ENCODE assay signal across 8 cellular contexts in genomic region chr11:62574363-62575057, GRCh38. TPM values are rescaled to one million over a fixed set of nuclear protein-coding genes. Genes with fewer than 3 reads are reported as not detected.
DNase-seq lines count a peak whose midpoint lies in the region; ATAC-seq, FAIRE-seq and TF ChIP-seq lines count a peak whose summit lies in the region.

No MANE protein-coding gene starts in this region.

- H2AFZ ChIP-seq in GM12878 (ENCODE audit: control insufficient read depth, low read depth, low read length) = peak overlapping the region; percentile 88

- peak overlapping the region; percentile 97 for H3K9ac ChIP-seq in GM12878 (ENCODE audit: control insufficient read depth, insufficient read depth, low read length)
- H3K9ac ChIP-seq in kidney (ENCODE audit: low read length in 2 of 2) = peak overlapping the region; percentile 55 to 90

- no peaks in the 10 kb centered on the region for H3K27me3 ChIP-seq in GM12878 (replicated peaks in 1 of 2; ENCODE audit: control insufficient read depth in 2 of 2, insufficient read depth in 2 of 2, low read length in 1 of 2)

- H4K20me1 ChIP-seq in GM12878 (ENCODE audit: control insufficient read depth, insufficient read depth) = no peaks in the 10 kb centered on the region

- POLR2A ChIA-PET in GM12878 (lab: Charles Lee) = interaction anchor here (0.5 to 5.0 kb wide), 29 partner anchors 9 to 241 kb away, joined by 3 to 37 read pairs (median 4); partner anchors contain the start of genes B3GAT3, C11orf98, CSKMT and HNRNPUL2

- peaks cover 59 to 77% of the 10 kb centered on the region in 2 donors for H3K36me3 Mint-ChIP-seq in stimulated activated naive B cell treated with anti-CD40 and anti-IgM and Interleukin-4, amounts not matched to agents 10 μg/mL and 1 μg/mL and 100 μg/mL, for 72 hours

- no peaks in the 10 kb centered on the region for H3K27me3 Mint-ChIP-seq in stimulated activated naive B cell treated with anti-CD40 and anti-IgM and Interleukin-4, amounts not matched to agents 10 μg/mL and 1 μg/mL and 100 μg/mL, for 72 hours

- SMC1A ChIA-PET in GM12878 (lab: Charles Lee; ENCODE audit: uncharacterized antibody, unreplicated experiment) = interaction anchor here (0.6 to 2.1 kb wide), 10 partner anchors 13 to 466 kb away, joined by 3 to 14 read pairs (median 4); partner anchors contain the start of gene TUT1

- in situ Hi-C loops in GM12878 (cut with MboI) = no loop called here

- peak; percentile 61 for TF ChIP-seq POLR2A in GM12878 (IDR thresholded peaks at IDR 0.05; ENCODE audit: low read depth, low read length)

- H3K4me3 ChIP-seq in GM12878 (peak overlapping the region; percentile 90), kidney (ENCODE audit: low read length in 2 of 2) (peak overlapping the region; percentile 52 to 82)

- H3K9me3 Mint-ChIP-seq in stimulated activated naive B cell treated with anti-CD40 and anti-IgM and Interleukin-4, amounts not matched to agents 10 μg/mL and 1 μg/mL and 100 μg/mL, for 72 hours = no peaks in the 10 kb centered on the region

- peak overlapping the region; percentile 94 to 97 for H3K4me3 Mint-ChIP-seq in stimulated activated naive B cell treated with anti-CD40 and anti-IgM and Interleukin-4, amounts not matched to agents 10 μg/mL and 1 μg/mL and 100 μg/mL, for 72 hours

- H3K27ac ChIP-seq in GM12878 (ENCODE audit: control insufficient read depth, insufficient read depth) = peak overlapping the region; percentile 86
- peak overlapping the region; percentile 88 to 99 for H3K27ac ChIP-seq in kidney (ENCODE audit: low read depth in 2 of 2, low read length in 2 of 2)

- no peak for TF ChIP-seq EP300 in GM12878 (IDR thresholded peaks at IDR 0.05; ENCODE audit: borderline replicate concordance in 1 of 2, control insufficient read depth in 1 of 2, low read depth in 2 of 2, low read length in 2 of 2)

- CTCF ChIA-PET in GM12878 (lab: Yijun Ruan, JAX) = interaction anchor here (0.6 to 3.9 kb wide), 12 partner anchors 13 to 195 kb away, joined by 3 to 27 read pairs (median 4); partner anchors contain the start of genes HNRNPUL2 and TUT1

- peak overlapping the region; percentile 99 for H3K27ac Mint-ChIP-seq in stimulated activated naive B cell treated with anti-CD40 and anti-IgM and Interleukin-4, amounts not matched to agents 10 μg/mL and 1 μg/mL and 100 μg/mL, for 72 hours

- 3% methylated on average over 33 of the region's 33 CpGs for WGBS in GM12878 (ENCODE audit: insufficient coverage, insufficient replicate concordance, low lambda C conversion rate, missing lambda C conversion rate)

- peaks cover 51% of the 10 kb centered on the region for H3K79me2 ChIP-seq in GM12878 (ENCODE audit: control insufficient read depth, insufficient read depth, low read length)

- H3K4me1 ChIP-seq in GM12878 (ENCODE audit: control insufficient read depth, insufficient read depth, low read length) = peaks cover 24% of the 10 kb centered on the region
- peaks cover 13 to 27% of the 10 kb centered on the region in 2 donors for H3K4me1 ChIP-seq in kidney (ENCODE audit: control insufficient read depth in 1 of 2, insufficient read depth in 1 of 2, low read depth in 1 of 2, low read length in 2 of 2)

- H3K4me1 Mint-ChIP-seq in stimulated activated naive B cell treated with anti-CD40 and anti-IgM and Interleukin-4, amounts not matched to agents 10 μg/mL and 1 μg/mL and 100 μg/mL, for 72 hours = peaks cover 40 to 63% of the 10 kb centered on the region in 2 donors

- peak; percentile 27 for DNase-seq in Daoy (ENCODE audit: low read depth)
- DNase-seq in MV-4-11 (lab: John Stamatoyannopoulos, UW) = peak; percentile 7
- no peak for DNase-seq in GM12878 (ENCODE audit: low read depth, low spot score)
- DNase-seq in kidney = peak; percentile 84
- no peak for DNase-seq in stimulated activated naive B cell treated with anti-CD40 and anti-IgM and Interleukin-4, amounts not matched to agents 10 μg/mL and 1 μg/mL and 100 μg/mL, for 72 hours
- DNase-seq in central memory CD4-positive, alpha-beta T cell = no peak
- no peak for DNase-seq in 8988T

- intact Hi-C loops in GM12878 (cut with micrococcal nuclease; ENCODE audit: unreplicated experiment) (no loop called here), kidney (cut with DNase I) (no loop called here)

- RAD21 ChIA-PET in GM12878 (lab: Charles Lee; ENCODE audit: unreplicated experiment) = interaction anchor here (0.6 to 3.3 kb wide), 19 partner anchors 9 to 197 kb away, joined by 3 to 27 read pairs (median 4); partner anchors contain the start of genes AHNAK, B3GAT3, C11orf98 and CSKMT

- H3K4me2 ChIP-seq in GM12878 (ENCODE audit: control insufficient read depth, insufficient read depth) = peak overlapping the region; percentile 99

- TF ChIP-seq RAD21 in GM12878 (IDR thresholded peaks at IDR 0.05; ENCODE audit: insufficient read depth, low read depth, low read length) = no peak

- TSS peak; percentile 96 for BruUV-seq in GM12878 (replicated peaks; lab: Mats Ljungman, UMichigan)

- FAIRE-seq in GM12878 (lab: Jason Lieb, UNC) = peak; percentile 56
- FAIRE-seq in kidney (lab: Jason Lieb, UNC) = no peak

- TF ChIP-seq CTCF in GM12878 (IDR thresholded peaks at IDR 0.05 in 2 of 3, conservative IDR thresholded peaks at IDR 0.05 in 1 of 3; ENCODE audit: control insufficient read depth in 2 of 3, extremely low read depth in 1 of 3, insufficient read depth in 1 of 3, low read depth in 3 of 3, low read length in 3 of 3) = no peak
- TF ChIP-seq CTCF in kidney (IDR thresholded peaks at IDR 0.05; ENCODE audit: borderline replicate concordance, extremely low read depth, insufficient read depth) = no peak

- H3K36me3 ChIP-seq in GM12878 (ENCODE audit: control insufficient read depth in 2 of 2, insufficient read depth in 2 of 2, low read length in 1 of 2) = peaks cover 16 to 33% of the 10 kb centered on the region in 2 experiments
- peaks cover 16 to 53% of the 10 kb centered on the region in 2 donors for H3K36me3 ChIP-seq in kidney (ENCODE audit: control insufficient read depth in 1 of 2, insufficient read depth in 2 of 2, low read length in 2 of 2)

- peak; percentile 14 for ATAC-seq in GM21528 (IDR thresholded peaks at IDR 0.05; ENCODE audit: low FRiP score, unreplicated experiment)
- ATAC-seq in GM12878 = peak; percentile 37
- ATAC-seq in stimulated activated naive B cell treated with anti-CD40 and anti-IgM and Interleukin-4, amounts not matched to agents 10 μg/mL and 1 μg/mL and 100 μg/mL, for 72 hours (replicated peaks) = peak; percentile 17 to 24

- no peaks in the 10 kb centered on the region for H3K9me3 ChIP-seq in GM12878 (replicated peaks; ENCODE audit: control insufficient read depth, insufficient read depth, low read length)
- no peaks in the 10 kb centered on the region for H3K9me3 ChIP-seq in kidney (ENCODE audit: control insufficient read depth in 1 of 2, low read length in 2 of 2)

RNA-seq across cellular contexts. Expression of gene EEF1G, which starts 0.8 kb away (rescaled TPM):
- 1,694 and 1,735 TPM in 2 replicates for total RNA-seq in Daoy (2014; rRNA removed; shearing (Covaris generic))
- 270 and 284 TPM in 2 replicates for total RNA-seq in GM12878 (2013; cell fraction: nucleolus; rRNA removed)
- 2,512 and 2,611 TPM in 2 replicates for total RNA-seq in GM12878 (2014; rRNA removed)
- 2,491 and 2,551 TPM in 2 replicates for total RNA-seq in GM12878 (2014; rRNA removed; fragmentation: Illumina TruSeq; extraction: Trizol)
- total RNA-seq in GM12878 (2021) = 2,218 and 2,306 TPM in 2 replicates
- polyA plus RNA-seq in GM12878 (2011; ENCODE audit: low read depth) = 2,168 TPM
- polyA plus RNA-seq in GM12878 (2011; rRNA removed) = 1,766 and 2,335 TPM in 2 replicates
- polyA plus RNA-seq in GM12878 (2011; cell fraction: cytosol; rRNA removed) = 2,704 and 2,784 TPM in 2 replicates
- 719 and 1,009 TPM in 2 replicates for polyA plus RNA-seq in GM12878 (2011; cell fraction: nucleus; rRNA removed)
- polyA plus RNA-seq in GM12878 (2012) = 2,616 and 3,065 TPM in 2 replicates
- 2,336 and 2,739 TPM in 2 replicates for polyA plus RNA-seq in GM12878 (2014; fragmentation: Illumina TruSeq; extraction: Trizol)
- polyA plus RNA-seq in GM12878 (2014; fragmentation: Nextera tagmentation; extraction: Ambion mirVana) = 1,000 to 10,000 TPM; 1,227 to 1,233 TPM
- 2,498 and 2,961 TPM in 2 replicates for polyA plus RNA-seq in GM12878 (2014; rRNA removed)
- polyA plus RNA-seq in GM12878 (2016; fragmentation: Nextera tagmentation; extraction: Ambion mirVana) = 100 to 1,000 TPM; 850 to 912 TPM
- 1,401 and 2,150 TPM in 2 replicates for polyA minus RNA-seq in GM12878 (2011; rRNA and poly(A)+ RNA removed)
- 694 and 779 TPM in 2 replicates for polyA minus RNA-seq in GM12878 (2011; cell fraction: cytosol; rRNA and poly(A)+ RNA removed)
- 161 and 187 TPM in 2 replicates for polyA minus RNA-seq in GM12878 (2011; cell fraction: nucleus; rRNA and poly(A)+ RNA removed)
- 1,136 TPM for total RNA-seq in kidney
- polyA plus RNA-seq in kidney (ENCODE audit: insufficient read depth, low read depth, low replicate concordance) = 1,809 TPM

RNA-seq across cellular contexts. Expression of gene TUT1, which starts 16.8 kb away (rescaled TPM):
- 12.4 and 13.8 TPM in 2 replicates for total RNA-seq in Daoy (2014; rRNA removed; shearing (Covaris generic))
- 19.1 and 19.7 TPM in 2 replicates for total RNA-seq in GM12878 (2013; cell fraction: nucleolus; rRNA removed)
- total RNA-seq in GM12878 (2014; rRNA removed) (12.1 and 12.3 TPM in 2 replicates), GM12878 (2014; rRNA removed; fragmentation: Illumina TruSeq; extraction: Trizol) (6.9 and 8.3 TPM in 2 replicates), GM12878 (2021) (26.6 and 28.4 TPM in 2 replicates), kidney (29.5 TPM)
- polyA plus RNA-seq in GM12878 (2011; ENCODE audit: low read depth) = 6.9 TPM
- polyA plus RNA-seq in GM12878 (2011; rRNA removed) (12.0 and 18.4 TPM in 2 replicates), GM12878 (2014; fragmentation: Illumina TruSeq; extraction: Trizol) (9.5 and 14.0 TPM in 2 replicates), GM12878 (2014; fragmentation: Nextera tagmentation; extraction: Ambion mirVana) (1 to 10 TPM; 1.1 to 1.4 TPM), GM12878 (2014; rRNA removed) (19.4 and 22.7 TPM in 2 replicates), GM12878 (2016; fragmentation: Nextera tagmentation; extraction: Ambion mirVana) (10 to 100 TPM; 26.9 to 29.9 TPM), kidney (ENCODE audit: insufficient read depth, low read depth, low replicate concordance) (18.7 TPM)
- polyA plus RNA-seq in GM12878 (2011; cell fraction: cytosol; rRNA removed) = 16.6 and 19.8 TPM in 2 replicates
- 47.4 and 48.5 TPM in 2 replicates for polyA plus RNA-seq in GM12878 (2011; cell fraction: nucleus; rRNA removed)
- 15.7 and 18.2 TPM in 2 replicates for polyA plus RNA-seq in GM12878 (2012)
- polyA minus RNA-seq in GM12878 (2011; rRNA and poly(A)+ RNA removed) = 8.8 and 10.6 TPM in 2 replicates
- polyA minus RNA-seq in GM12878 (2011; cell fraction: cytosol; rRNA and poly(A)+ RNA removed) = 3.5 and 4.5 TPM in 2 replicates
- 5.6 and 7.2 TPM in 2 replicates for polyA minus RNA-seq in GM12878 (2011; cell fraction: nucleus; rRNA and poly(A)+ RNA removed)

RNA-seq across cellular contexts. Expression of gene MTA2, which starts 27.2 kb away (rescaled TPM):
- total RNA-seq in Daoy (2014; rRNA removed; shearing (Covaris generic)) = 123 and 124 TPM in 2 replicates
- 68.4 and 79.3 TPM in 2 replicates for total RNA-seq in GM12878 (2013; cell fraction: nucleolus; rRNA removed)
- total RNA-seq in GM12878 (2014; rRNA removed) (195 and 201 TPM in 2 replicates), GM12878 (2014; rRNA removed; fragmentation: Illumina TruSeq; extraction: Trizol) (174 and 178 TPM in 2 replicates), GM12878 (2021) (189 and 196 TPM in 2 replicates), kidney (71.8 TPM)
- 48.7 TPM for polyA plus RNA-seq in GM12878 (2011; ENCODE audit: low read depth)
- polyA plus RNA-seq in GM12878 (2011; rRNA removed) (43.2 and 53.2 TPM in 2 replicates), GM12878 (2014; fragmentation: Illumina TruSeq; extraction: Trizol) (198 and 201 TPM in 2 replicates), GM12878 (2014; fragmentation: Nextera tagmentation; extraction: Ambion mirVana) (1 to 10 TPM; 6.7 to 6.8 TPM), GM12878 (2014; rRNA removed) (135 and 137 TPM in 2 replicates), GM12878 (2016; fragmentation: Nextera tagmentation; extraction: Ambion mirVana) (10 to 100 TPM; 76.3 to 90.3 TPM), kidney (ENCODE audit: insufficient read depth, low read depth, low replicate concordance) (34.4 TPM)
- polyA plus RNA-seq in GM12878 (2011; cell fraction: cytosol; rRNA removed) = 68.6 and 69.6 TPM in 2 replicates
- 136 and 209 TPM in 2 replicates for polyA plus RNA-seq in GM12878 (2011; cell fraction: nucleus; rRNA removed)
- polyA plus RNA-seq in GM12878 (2012) = 75.6 and 111 TPM in 2 replicates
- polyA minus RNA-seq in GM12878 (2011; rRNA and poly(A)+ RNA removed) = 82.3 and 108 TPM in 2 replicates
- 43.6 and 46.5 TPM in 2 replicates for polyA minus RNA-seq in GM12878 (2011; cell fraction: cytosol; rRNA and poly(A)+ RNA removed)
- 51.3 and 83.7 TPM in 2 replicates for polyA minus RNA-seq in GM12878 (2011; cell fraction: nucleus; rRNA and poly(A)+ RNA removed)

RNA-seq across cellular contexts. Expression of gene AHNAK, which starts 27.9 kb away (rescaled TPM):
- 92.3 and 107 TPM in 2 replicates for total RNA-seq in Daoy (2014; rRNA removed; shearing (Covaris generic))
- total RNA-seq in GM12878 (2013; cell fraction: nucleolus; rRNA removed) = 162 and 186 TPM in 2 replicates
- total RNA-seq in GM12878 (2014; rRNA removed) = 44.4 and 46.6 TPM in 2 replicates
- total RNA-seq in GM12878 (2014; rRNA removed; fragmentation: Illumina TruSeq; extraction: Trizol) = 43.5 and 49.6 TPM in 2 replicates
- total RNA-seq in GM12878 (2021) = 90.0 and 90.3 TPM in 2 replicates
- 6.6 TPM for polyA plus RNA-seq in GM12878 (2011; ENCODE audit: low read depth)
- polyA plus RNA-seq in GM12878 (2011; rRNA removed) = 12.7 and 16.1 TPM in 2 replicates
- 8.2 and 13.2 TPM in 2 replicates for polyA plus RNA-seq in GM12878 (2011; cell fraction: cytosol; rRNA removed)
- polyA plus RNA-seq in GM12878 (2011; cell fraction: nucleus; rRNA removed) = 28.2 and 31.7 TPM in 2 replicates
- polyA plus RNA-seq in GM12878 (2012) = 8.0 and 14.1 TPM in 2 replicates
- polyA plus RNA-seq in GM12878 (2014; fragmentation: Illumina TruSeq; extraction: Trizol) = 42.3 and 53.4 TPM in 2 replicates
- polyA plus RNA-seq in GM12878 (2014; fragmentation: Nextera tagmentation; extraction: Ambion mirVana) = 1 to 10 TPM in 1 of 2 experiments, under 1 TPM in 1; 0.76 to 1.2 TPM
- 22.5 and 23.5 TPM in 2 replicates for polyA plus RNA-seq in GM12878 (2014; rRNA removed)
- polyA plus RNA-seq in GM12878 (2016; fragmentation: Nextera tagmentation; extraction: Ambion mirVana) = 10 to 100 TPM; 11.8 to 16.4 TPM
- 41.7 and 48.2 TPM in 2 replicates for polyA minus RNA-seq in GM12878 (2011; rRNA and poly(A)+ RNA removed)
- 26.6 and 27.7 TPM in 2 replicates for polyA minus RNA-seq in GM12878 (2011; cell fraction: cytosol; rRNA and poly(A)+ RNA removed)
- polyA minus RNA-seq in GM12878 (2011; cell fraction: nucleus; rRNA and poly(A)+ RNA removed) = 15.3 and 15.4 TPM in 2 replicates
- 700 TPM for total RNA-seq in kidney
- polyA plus RNA-seq in kidney (ENCODE audit: insufficient read depth, low read depth, low replicate concordance) = 36.6 TPM

RNA-seq across cellular contexts. Expression of gene EML3, which starts 38.1 kb away (rescaled TPM):
- 18.0 and 19.3 TPM in 2 replicates for total RNA-seq in Daoy (2014; rRNA removed; shearing (Covaris generic))
- 48.1 and 57.5 TPM in 2 replicates for total RNA-seq in GM12878 (2013; cell fraction: nucleolus; rRNA removed)
- 22.5 and 23.9 TPM in 2 replicates for total RNA-seq in GM12878 (2014; rRNA removed)
- 14.0 and 17.3 TPM in 2 replicates for total RNA-seq in GM12878 (2014; rRNA removed; fragmentation: Illumina TruSeq; extraction: Trizol)
- 69.8 and 82.5 TPM in 2 replicates for total RNA-seq in GM12878 (2021)
- polyA plus RNA-seq in GM12878 (2011; ENCODE audit: low read depth) = 19.2 TPM
- polyA plus RNA-seq in GM12878 (2011; rRNA removed) = 18.4 and 27.1 TPM in 2 replicates
- 25.4 and 33.5 TPM in 2 replicates for polyA plus RNA-seq in GM12878 (2011; cell fraction: cytosol; rRNA removed)
- 197 and 232 TPM in 2 replicates for polyA plus RNA-seq in GM12878 (2011; cell fraction: nucleus; rRNA removed)
- polyA plus RNA-seq in GM12878 (2012) = 42.2 and 48.7 TPM in 2 replicates
- polyA plus RNA-seq in GM12878 (2014; fragmentation: Illumina TruSeq; extraction: Trizol) = 16.3 and 21.9 TPM in 2 replicates
- polyA plus RNA-seq in GM12878 (2014; fragmentation: Nextera tagmentation; extraction: Ambion mirVana) = 1 to 10 TPM in 1 of 2 experiments, under 1 TPM in 1; 0.58 to 1.2 TPM
- 45.7 and 61.0 TPM in 2 replicates for polyA plus RNA-seq in GM12878 (2014; rRNA removed)
- polyA plus RNA-seq in GM12878 (2016; fragmentation: Nextera tagmentation; extraction: Ambion mirVana) = 10 to 100 TPM; 25.6 to 26.8 TPM
- 20.3 and 27.6 TPM in 2 replicates for polyA minus RNA-seq in GM12878 (2011; rRNA and poly(A)+ RNA removed)
- polyA minus RNA-seq in GM12878 (2011; cell fraction: cytosol; rRNA and poly(A)+ RNA removed) = 12.0 and 12.2 TPM in 2 replicates
- polyA minus RNA-seq in GM12878 (2011; cell fraction: nucleus; rRNA and poly(A)+ RNA removed) = 22.6 and 35.8 TPM in 2 replicates
- 83.3 TPM for total RNA-seq in kidney
- 35.0 TPM for polyA plus RNA-seq in kidney (ENCODE audit: insufficient read depth, low read depth, low replicate concordance)

Comparison
In these comparisons a context has a peak if more than half of its experiments do, and no peak if none do; other contexts are left out.
1. DNase-seq: peak in Daoy (single experiment), MV-4-11 (single experiment) and kidney (single experiment); none in GM12878 (single experiment), stimulated activated naive B cell treated with anti-CD40 and anti-IgM and Interleukin-4, amounts not matched to agents 10 μg/mL and 1 μg/mL and 100 μg/mL, for 72 hours (single experiment), central memory CD4-positive, alpha-beta T cell (single experiment) and 8988T (single experiment).
2. Peak in every context shown above with its lines, with median percentiles within 50 percentile points of each other: ATAC-seq.